Comparison of ENCODE assay signal across 8 cellular contexts in the genomic region with DNA sequence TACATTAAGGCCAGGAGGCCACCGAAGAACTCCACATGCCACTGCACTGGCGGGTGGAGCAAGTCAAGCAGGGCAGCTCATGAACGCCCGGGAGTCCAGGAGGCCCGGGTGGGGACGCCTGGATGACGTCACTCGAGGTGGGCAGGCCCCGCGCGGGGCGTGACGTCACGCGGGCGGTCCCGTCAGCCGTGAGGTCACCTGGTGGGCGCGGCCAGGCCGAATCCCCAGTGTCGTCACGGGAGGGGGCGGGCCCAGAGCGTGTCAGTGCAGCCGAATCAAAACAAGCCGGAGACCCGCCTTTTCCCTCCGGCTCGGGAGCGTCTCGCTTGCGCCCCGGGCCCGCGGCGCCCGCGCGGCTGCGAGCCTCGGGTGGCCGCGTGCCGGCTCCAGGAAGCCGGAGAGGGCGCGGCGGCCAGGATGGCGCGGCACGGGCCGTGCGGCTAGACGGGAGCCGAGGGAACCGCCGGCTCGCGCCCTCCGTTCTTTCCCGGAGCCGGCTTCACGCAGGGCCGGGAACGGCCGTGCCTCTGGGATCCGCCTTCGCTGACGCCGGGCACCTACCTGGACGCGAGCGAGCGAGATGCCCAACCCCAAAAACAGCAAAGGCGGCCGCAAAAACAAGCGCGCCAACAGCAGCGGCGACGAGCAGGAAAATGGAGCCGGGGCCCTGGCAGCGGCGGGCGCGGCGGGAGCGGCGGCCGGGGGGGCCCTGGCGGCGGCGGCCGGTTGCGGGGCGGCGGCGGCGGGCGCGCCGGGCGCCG. TPM values are rescaled to one million over a fixed set of nuclear protein-coding genes. Genes with fewer than 3 reads are reported as not detected.
A peak's percentile ranks its signal among the peaks of the same experiment; 100 is the strongest.
DNase-seq lines count a peak whose midpoint lies in the region; ATAC-seq and TF ChIP-seq lines count a peak whose summit lies in the region.

A gene with protein sequence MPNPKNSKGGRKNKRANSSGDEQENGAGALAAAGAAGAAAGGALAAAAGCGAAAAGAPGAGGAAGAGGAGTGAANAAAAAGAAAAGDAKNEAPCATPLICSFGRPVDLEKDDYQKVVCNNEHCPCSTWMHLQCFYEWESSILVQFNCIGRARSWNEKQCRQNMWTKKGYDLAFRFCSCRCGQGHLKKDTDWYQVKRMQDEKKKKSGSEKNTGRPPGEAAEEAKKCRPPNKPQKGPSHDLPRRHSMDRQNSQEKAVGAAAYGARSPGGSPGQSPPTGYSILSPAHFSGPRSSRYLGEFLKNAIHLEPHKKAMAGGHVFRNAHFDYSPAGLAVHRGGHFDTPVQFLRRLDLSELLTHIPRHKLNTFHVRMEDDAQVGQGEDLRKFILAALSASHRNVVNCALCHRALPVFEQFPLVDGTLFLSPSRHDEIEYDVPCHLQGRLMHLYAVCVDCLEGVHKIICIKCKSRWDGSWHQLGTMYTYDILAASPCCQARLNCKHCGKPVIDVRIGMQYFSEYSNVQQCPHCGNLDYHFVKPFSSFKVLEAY (plus strand): TSS at position 264 of the 761 bp plus-strand sequence. CDS start 317 bp downstream, at position 581.

- H3K36me3 ChIP-seq in rectal smooth muscle tissue (ENCODE audit: control insufficient read depth, insufficient read depth, low read length) (no peaks in the 10 kb centered on the region), vagina (no peaks in the 10 kb centered on the region)

- H3K27ac ChIP-seq in rectal smooth muscle tissue (ENCODE audit: low read depth, low read length), result peak within 1 kb of the TSS; percentile 92
- H3K27ac ChIP-seq in vagina, result peak within 1 kb of the TSS; percentile 98

- ATAC-seq in GM18508 (IDR thresholded peaks at IDR 0.05; ENCODE audit: insufficient read depth, unreplicated experiment), result peak; percentile 60
- peak; percentile 87 for ATAC-seq in HG02981 (IDR thresholded peaks at IDR 0.05; ENCODE audit: unreplicated experiment)

- H3K4me3 ChIP-seq in astrocyte of the cerebellum (ENCODE audit: low read depth, low read length) (peak within 1 kb of the TSS; percentile 70), rectal smooth muscle tissue (ENCODE audit: low read length) (peak within 1 kb of the TSS; percentile 86), vagina (peak within 1 kb of the TSS; percentile 73 to 81)

- intact Hi-C loops in vagina (cut with DNase I), result loop anchor here (10.0 kb wide), 1 partner anchor 230 kb away; no protein-coding TSS in a partner anchor

- H3K4me1 ChIP-seq in rectal smooth muscle tissue (ENCODE audit: control insufficient read depth, insufficient read depth, low read length) (peaks cover 3% of the 10 kb centered on the region), vagina (peaks cover 35% of the 10 kb centered on the region)

- TF ChIP-seq POLR2A in vagina (IDR thresholded peaks at IDR 0.05), result peak; percentile 5 to 91

- H3K9ac ChIP-seq in rectal smooth muscle tissue (ENCODE audit: low read length), result peak within 1 kb of the TSS; percentile 83

- peak; percentile 81 to 86 for DNase-seq in NCI-H2081 (lab: John Stamatoyannopoulos, UW)
- DNase-seq in T-helper 9 cell, result peak; percentile 100
- peak; percentile 85 for DNase-seq in astrocyte of the cerebellum (ENCODE audit: low read depth)
- DNase-seq in hepatic stellate cell (ENCODE audit: low spot score), result peak; percentile 90
- DNase-seq in vagina (ENCODE audit: extremely low spot score in 2 of 2), result peak; percentile 98 to 99

- TF ChIP-seq CTCF in astrocyte of the cerebellum (IDR thresholded peaks at IDR 0.05; ENCODE audit: low read depth, low read length, missing control alignments), result no peak
- TF ChIP-seq CTCF in vagina (IDR thresholded peaks at IDR 0.05), result peak in 1 of 3 experiments; percentile 5

- in situ Hi-C loops in astrocyte of the cerebellum (cut with HindIII; ENCODE audit: low sequenced_read_pairs), result no loop called here

- H3K9me3 ChIP-seq in vagina, result no peaks in the 10 kb centered on the region

- H3K27me3 ChIP-seq in rectal smooth muscle tissue (ENCODE audit: control insufficient read depth, insufficient read depth, low read length), result no peaks in the 10 kb centered on the region
- no peaks in the 10 kb centered on the region for H3K27me3 ChIP-seq in vagina

RNA-seq across cellular contexts. Expression of the gene that starts here (rescaled TPM):
- 35.8 TPM for total RNA-seq in vagina

Comparison
In these comparisons a context has a peak if more than half of its experiments do, and no peak if none do; other contexts are left out.
1. Peak in every context shown above with its lines: DNase-seq, ATAC-seq, H3K4me3 ChIP-seq and H3K27ac ChIP-seq.